Comparison of ENCODE assay signal across 14 cellular contexts in the genomic region with DNA sequence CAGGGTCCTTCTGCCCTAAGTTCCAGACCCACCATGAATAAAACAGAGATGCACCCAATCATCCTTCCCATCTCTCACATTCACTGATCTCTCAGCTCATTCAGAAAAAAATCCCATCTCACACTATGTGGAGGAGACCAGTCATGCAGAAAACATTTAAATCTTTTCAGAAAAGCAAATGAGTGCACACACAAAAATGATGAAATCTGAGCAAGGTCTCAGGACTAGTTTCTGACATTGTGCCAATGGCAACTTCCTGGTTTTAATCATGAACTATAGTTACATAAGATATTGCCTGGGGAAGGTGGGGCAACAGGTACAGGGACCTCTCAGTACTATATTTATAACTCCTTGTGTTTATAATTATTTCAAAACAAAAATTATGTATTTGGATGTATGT.
DNase-seq lines count a peak whose midpoint lies in the region; ATAC-seq and TF ChIP-seq lines count a peak whose summit lies in the region.
"Had no signal": no experiment of that assay in that cellular context is flagged by ENCODE, and none has a peak within 500 bp of the region (broad histone marks: within the 10 kb centered on the region; RNA-seq: fewer than 3 reads in every experiment).

No MANE protein-coding gene starts in this region.

- no peaks in the 10 kb centered on the region for H3K27me3 ChIP-seq in stomach
- H3K27me3 ChIP-seq: thyroid gland had no signal

- no peak for TF ChIP-seq EP300 in stomach (IDR thresholded peaks at IDR 0.05)

- CTCF ChIA-PET in RWPE1 (lab: Yijun Ruan, JAX): interaction anchor here (0.9 kb wide), 1 partner anchor 10 kb away, joined by 4 read pairs; no protein-coding TSS in a partner anchor

- no peak overlapping the region for H3K27ac Mint-ChIP-seq in activated naive CD4-positive, alpha-beta T cell treated with anti-CD3 and anti-CD28 coated beads, Interleukin-2, amount 50 U/mL, for 72 hours
- no peak overlapping the region for H3K27ac Mint-ChIP-seq in activated T-cell treated with anti-CD3 and anti-CD28 coated beads, Interleukin-2, amount 50 U/mL, for 24 hours
- H3K27ac Mint-ChIP-seq: activated CD4-positive, alpha-beta T cell treated with anti-CD3 and anti-CD28 coated beads for 36 hours had no signal

- H3K27ac ChIP-seq in RWPE1 (no peak overlapping the region), stomach (peak overlapping the region; percentile 3 to 74 (median 56))
- H3K27ac ChIP-seq: 22Rv1, thyroid gland had no signal

- H3K4me3 ChIP-seq in fibroblast of pulmonary artery (replicated peaks; ENCODE audit: low read depth, low read length): no peak overlapping the region
- H3K4me3 ChIP-seq in stomach: no peak overlapping the region
- H3K4me3 ChIP-seq: thyroid gland had no signal

- DNase-seq in DMS 273 (lab: John Stamatoyannopoulos, UW; ENCODE audit: unreplicated experiment) (peak; percentile 13), DMS 273 treated with DMSO at 0.1 percent for 48 hours (lab: John Stamatoyannopoulos, UW) (no peak), RWPE1 (ENCODE audit: low spot score) (peak; percentile 67), fibroblast of pulmonary artery (ENCODE audit: low read depth) (peak; percentile 81), stomach (no peak), NCI-H82 treated with DMSO at 0.1 percent for 48 hours (lab: John Stamatoyannopoulos, UW; ENCODE audit: unreplicated experiment) (no peak)
- no peak for DNase-seq in activated naive CD4-positive, alpha-beta T cell treated with anti-CD3 and anti-CD28 coated beads, Interleukin-2, amount 50 U/mL, for 72 hours (ENCODE audit: low spot score in 2 of 2)
- no peak for DNase-seq in activated T-cell treated with anti-CD3 and anti-CD28 coated beads, Interleukin-2, amount 50 U/mL, for 24 hours
- DNase-seq: activated CD4-positive, alpha-beta T cell treated with anti-CD3 and anti-CD28 coated beads for 36 hours; NCI-H1417; RPMI8226; stimulated activated CD4-positive, alpha-beta T cell treated with anti-CD3 and anti-CD28 coated beads, Interleukin-4, amount 100 ng/mL, for 24 hours; thyroid gland had no signal

- no peak for ATAC-seq in activated naive CD4-positive, alpha-beta T cell treated with anti-CD3 and anti-CD28 coated beads, Interleukin-2, amount 50 U/mL, for 72 hours
- ATAC-seq: activated CD4-positive, alpha-beta T cell treated with anti-CD3 and anti-CD28 coated beads for 36 hours had no signal

- H3K4me1 Mint-ChIP-seq in activated T-cell treated with anti-CD3 and anti-CD28 coated beads, Interleukin-2, amount 50 U/mL, for 24 hours (ENCODE audit: low read depth): no peaks in the 10 kb centered on the region
- H3K4me1 Mint-ChIP-seq: activated CD4-positive, alpha-beta T cell treated with anti-CD3 and anti-CD28 coated beads for 36 hours had no signal

- peaks cover 28% of the 10 kb centered on the region for H3K27me3 Mint-ChIP-seq in activated T-cell treated with anti-CD3 and anti-CD28 coated beads, Interleukin-2, amount 50 U/mL, for 24 hours

- no peaks in the 10 kb centered on the region for H3K36me3 ChIP-seq in stomach
- H3K36me3 ChIP-seq: thyroid gland had no signal

- no peaks in the 10 kb centered on the region for H3K9me3 Mint-ChIP-seq in activated naive CD4-positive, alpha-beta T cell treated with anti-CD3 and anti-CD28 coated beads, Interleukin-2, amount 50 U/mL, for 72 hours
- H3K9me3 Mint-ChIP-seq in activated T-cell treated with anti-CD3 and anti-CD28 coated beads, Interleukin-2, amount 50 U/mL, for 24 hours: no peaks in the 10 kb centered on the region

- H3K9me3 ChIP-seq in stomach: no peaks in the 10 kb centered on the region
- H3K9me3 ChIP-seq: thyroid gland had no signal

- TF ChIP-seq POLR2A in stomach (IDR thresholded peaks at IDR 0.05): no peak

- H3K4me3 Mint-ChIP-seq in activated T-cell treated with anti-CD3 and anti-CD28 coated beads, Interleukin-2, amount 50 U/mL, for 24 hours: no peak overlapping the region
- H3K4me3 Mint-ChIP-seq: activated CD4-positive, alpha-beta T cell treated with anti-CD3 and anti-CD28 coated beads for 36 hours had no signal

- H3K4me1 ChIP-seq in stomach: peaks cover 4 to 23% (median 7%) of the 10 kb centered on the region in 4 donors
- H3K4me1 ChIP-seq: thyroid gland had no signal

- POLR2A ChIA-PET in RWPE1 (lab: Yijun Ruan, JAX; ENCODE audit: low non-redundant PET): no interaction called here

- intact Hi-C loops in stomach (cut with DNase I; ENCODE audit: low total_unique reads): no loop called here

- H3K36me3 Mint-ChIP-seq in activated naive CD4-positive, alpha-beta T cell treated with anti-CD3 and anti-CD28 coated beads, Interleukin-2, amount 50 U/mL, for 72 hours: no peaks in the 10 kb centered on the region
- H3K36me3 Mint-ChIP-seq in activated T-cell treated with anti-CD3 and anti-CD28 coated beads, Interleukin-2, amount 50 U/mL, for 24 hours (ENCODE audit: low read depth): no peaks in the 10 kb centered on the region

- no peak for TF ChIP-seq CTCF in RWPE1 (conservative IDR thresholded peaks at IDR 0.05; ENCODE audit: low read depth)
- no peak for TF ChIP-seq CTCF in fibroblast of pulmonary artery (IDR thresholded peaks at IDR 0.05; ENCODE audit: low read length, missing control alignments)
- no peak for TF ChIP-seq CTCF in stomach (IDR thresholded peaks at IDR 0.05)

Comparison
In these comparisons a context has a peak if more than half of its experiments do, and no peak if none do; other contexts are left out.
1. DNase-seq: peak in DMS 273 (single experiment), RWPE1 (single experiment) and fibroblast of pulmonary artery (single experiment); none in DMS 273 treated with DMSO at 0.1 percent for 48 hours (single experiment), stomach (single experiment), activated naive CD4-positive, alpha-beta T cell treated with anti-CD3 and anti-CD28 coated beads, Interleukin-2, amount 50 U/mL, for 72 hours (0 of 2), activated T-cell treated with anti-CD3 and anti-CD28 coated beads, Interleukin-2, amount 50 U/mL, for 24 hours (single experiment) and NCI-H82 treated with DMSO at 0.1 percent for 48 hours (single experiment).